ENCODE assay signal across 8 cellular contexts in the genomic region with DNA sequence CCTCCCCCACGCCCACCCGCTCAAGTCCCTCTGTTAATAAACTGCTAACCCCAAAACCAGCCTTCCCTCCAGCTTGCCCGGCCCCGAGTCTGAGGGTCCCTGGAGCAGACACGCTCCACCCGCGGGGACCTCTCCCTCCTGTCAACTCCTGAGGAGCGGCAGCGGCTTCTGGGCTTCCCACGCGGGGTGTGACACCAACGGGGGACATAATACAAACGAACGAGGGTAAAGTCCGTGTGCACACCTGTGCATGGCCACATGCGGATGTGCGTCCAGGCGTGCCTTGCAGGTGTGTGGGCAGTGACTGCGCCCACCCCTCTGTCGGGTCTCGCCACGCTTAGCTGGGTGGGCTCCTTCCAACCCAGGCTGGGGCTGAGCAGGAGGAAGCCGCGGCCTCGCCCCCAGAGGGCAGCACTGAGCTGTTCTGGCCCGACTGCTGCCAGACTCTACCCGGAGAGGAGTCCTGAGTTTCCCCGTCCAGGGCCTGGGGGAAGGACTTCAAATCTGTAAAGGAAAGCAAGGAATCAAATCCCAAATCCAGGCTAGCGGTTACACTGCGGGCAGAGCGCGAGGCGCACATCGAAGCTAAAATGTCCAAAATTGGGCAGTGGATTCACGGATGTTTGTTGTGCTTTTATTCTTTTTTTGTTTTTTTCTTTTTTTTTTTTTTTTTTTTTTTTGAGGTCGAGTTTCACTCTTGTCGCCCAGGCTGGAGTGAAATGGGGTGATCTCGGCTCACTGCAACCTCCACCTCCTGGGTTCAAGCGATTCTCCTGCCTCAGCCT. TPM values are rescaled to one million over a fixed set of nuclear protein-coding genes. Genes with fewer than 3 reads are reported as not detected.
A peak's percentile ranks its signal among the peaks of the same experiment; 100 is the strongest.
DNase-seq lines count a peak whose midpoint lies in the region; ATAC-seq and TF ChIP-seq lines count a peak whose summit lies in the region.

No MANE protein-coding gene starts in this region.

- WGBS in liver = 4% methylated on average over 39 of the region's 39 CpGs

- peak; percentile 75 to 84 for TF ChIP-seq RAD21 in liver (IDR thresholded peaks at IDR 0.05)

- no peaks in the 10 kb centered on the region for H3K9me3 ChIP-seq in liver (ENCODE audit: control insufficient read depth in 4 of 4, low read length in 3 of 4)

- DNase-seq in DMS153 treated with DMSO at 0.1 percent for 48 hours (lab: John Stamatoyannopoulos, UW; ENCODE audit: unreplicated experiment) (peak; percentile 58), NCI-H526 (lab: John Stamatoyannopoulos, UW) (peak; percentile 66 to 91), dermis microvascular lymphatic vessel endothelial cell (ENCODE audit: low read depth in 2 of 2) (peak; percentile 52 to 76), middle frontal gyrus (ENCODE audit: extremely low spot score, low spot score) (no peak)
- peak; percentile 80 to 83 for DNase-seq in activated CD4-positive, alpha-beta T cell treated with anti-CD3 and anti-CD28 coated beads, Interleukin-2, amount 50 U/mL, for 4 hours
- peak; percentile 88 to 92 for DNase-seq in stimulated activated CD4-positive, alpha-beta T cell treated with anti-CD3 and anti-CD28 coated beads, Interleukin-2, amount 100 ng/mL, for 48 hours

- peak overlapping the region in 1 of 2 donors; percentile 72 for H3K9ac ChIP-seq in liver (ENCODE audit: low read depth in 1 of 2, low read length in 2 of 2)

- peak; percentile 80 for TF ChIP-seq CTCF in liver (IDR thresholded peaks at IDR 0.05; ENCODE audit: low read depth, low read length, missing input control)

- H3K27me3 ChIP-seq in liver (ENCODE audit: control insufficient read depth in 4 of 4, insufficient read depth in 4 of 4, low read length in 3 of 4) = no peaks in the 10 kb centered on the region

- H3K27ac ChIP-seq in liver (ENCODE audit: low read depth in 1 of 2, low read length in 2 of 2) = no peak overlapping the region

- peak; percentile 65 for ATAC-seq in HG03139 (IDR thresholded peaks at IDR 0.05; ENCODE audit: unreplicated experiment)

- peak overlapping the region; percentile 30 to 71 (median 59) for H3K4me3 ChIP-seq in liver (ENCODE audit: low read depth in 1 of 3, low read length in 3 of 3)

- no peaks in the 10 kb centered on the region for H3K36me3 ChIP-seq in liver (ENCODE audit: control insufficient read depth in 4 of 4, insufficient read depth in 3 of 4, low read depth in 1 of 4, low read length in 3 of 4)

- peaks cover 6 to 12% (median 9%) of the 10 kb centered on the region in 4 donors for H3K4me1 ChIP-seq in liver (ENCODE audit: control insufficient read depth in 4 of 4, insufficient read depth in 4 of 4, low read length in 3 of 4)

TF ChIP-seq in liver, 16 proteins besides CTCF, POLR2A, EP300 and RAD21:
- TF ChIP-seq, protein P1, sequence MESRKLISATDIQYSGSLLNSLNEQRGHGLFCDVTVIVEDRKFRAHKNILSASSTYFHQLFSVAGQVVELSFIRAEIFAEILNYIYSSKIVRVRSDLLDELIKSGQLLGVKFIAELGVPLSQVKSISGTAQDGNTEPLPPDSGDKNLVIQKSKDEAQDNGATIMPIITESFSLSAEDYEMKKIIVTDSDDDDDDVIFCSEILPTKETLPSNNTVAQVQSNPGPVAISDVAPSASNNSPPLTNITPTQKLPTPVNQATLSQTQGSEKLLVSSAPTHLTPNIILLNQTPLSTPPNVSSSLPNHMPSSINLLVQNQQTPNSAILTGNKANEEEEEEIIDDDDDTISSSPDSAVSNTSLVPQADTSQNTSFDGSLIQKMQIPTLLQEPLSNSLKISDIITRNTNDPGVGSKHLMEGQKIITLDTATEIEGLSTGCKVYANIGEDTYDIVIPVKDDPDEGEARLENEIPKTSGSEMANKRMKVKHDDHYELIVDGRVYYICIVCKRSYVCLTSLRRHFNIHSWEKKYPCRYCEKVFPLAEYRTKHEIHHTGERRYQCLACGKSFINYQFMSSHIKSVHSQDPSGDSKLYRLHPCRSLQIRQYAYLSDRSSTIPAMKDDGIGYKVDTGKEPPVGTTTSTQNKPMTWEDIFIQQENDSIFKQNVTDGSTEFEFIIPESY (IDR thresholded peaks at IDR 0.05) = no peak
- TF ChIP-seq SP1 (IDR thresholded peaks at IDR 0.05) = peak; percentile 27

RNA-seq across cellular contexts. Expression of a gene that starts 24.2 kb away (rescaled TPM):
- total RNA-seq in dermis microvascular lymphatic vessel endothelial cell (0.25 and 0.39 TPM in 2 replicates), liver (not detected)
- under 1 TPM in 1 of 2 donors, not detected in 1; 0.15 TPM for polyA plus RNA-seq in liver

RNA-seq across cellular contexts. Expression of a gene that starts 36.0 kb away (rescaled TPM):
- total RNA-seq in dermis microvascular lymphatic vessel endothelial cell = not detected in 2 replicates
- total RNA-seq in liver = not detected
- not detected for polyA plus RNA-seq in liver

RNA-seq across cellular contexts. Expression of a gene that starts 40.1 kb away (rescaled TPM):
- total RNA-seq in dermis microvascular lymphatic vessel endothelial cell (43.6 and 66.6 TPM in 2 replicates), liver (10 to 100 TPM; 56.5 to 61.0 TPM)
- 100 to 1,000 TPM; 258 to 755 TPM for polyA plus RNA-seq in liver
